In genomic region chr12:45518516-45519235, GRCh38 we compare ENCODE assay signal across 8 cellular contexts.
DNase-seq lines count a peak whose midpoint lies in the region; ATAC-seq lines count a peak whose summit lies in the region.

No MANE protein-coding gene starts in this region.

- H3K27me3 ChIP-seq in mesenchymal stem cell (ENCODE audit: control insufficient read depth in 1 of 2, insufficient read depth in 1 of 2, low read length in 2 of 2): no peaks in the 10 kb centered on the region

- peaks cover 1% of the 10 kb centered on the region for H3K4me1 ChIP-seq in mesenchymal stem cell (ENCODE audit: control insufficient read depth, insufficient read depth, low read depth, low read length)

- no peak overlapping the region for H2BK12ac ChIP-seq in mesenchymal stem cell (ENCODE audit: low read length in 2 of 2)

- H3K4me3 ChIP-seq in mesenchymal stem cell (ENCODE audit: insufficient read depth in 1 of 2, low read depth in 1 of 2, low read length in 2 of 2): no peak overlapping the region

- ATAC-seq in GM19463 (IDR thresholded peaks at IDR 0.05; ENCODE audit: unreplicated experiment) (peak; percentile 42), HG03045 (IDR thresholded peaks at IDR 0.05; ENCODE audit: unreplicated experiment) (no peak)

- H2AFZ ChIP-seq in mesenchymal stem cell (ENCODE audit: low read depth, low read length): no peak overlapping the region

- no peaks in the 10 kb centered on the region for H3K9me3 ChIP-seq in mesenchymal stem cell (ENCODE audit: control insufficient read depth, low read length)

- no peak overlapping the region for H4K91ac ChIP-seq in mesenchymal stem cell (ENCODE audit: low read length)

- DNase-seq in T-helper 9 cell (peak; percentile 24), NCI-H128 (lab: John Stamatoyannopoulos, UW; ENCODE audit: unreplicated experiment) (no peak), mesenchymal stem cell (no peak), NCI-H1105 (lab: John Stamatoyannopoulos, UW) (no peak)
- DNase-seq in activated naive CD8-positive, alpha-beta T cell treated with anti-CD3 and anti-CD28 coated beads, Interleukin-2, amount 50 U/mL, for 16 hours (ENCODE audit: low read depth, low spot score): peak; percentile 10
- DNase-seq in stimulated activated CD8-positive, alpha-beta memory T cell treated with anti-CD3 and anti-CD28 coated beads, Interleukin-15, amount 100 ng/mL, for 4 hours (ENCODE audit: low read depth in 2 of 2): peak; percentile 13 to 31

- no peaks in the 10 kb centered on the region for H3K36me3 ChIP-seq in mesenchymal stem cell (ENCODE audit: control insufficient read depth in 1 of 2, insufficient read depth in 2 of 2, low read depth in 1 of 2, low read length in 2 of 2)

- H2AK5ac ChIP-seq in mesenchymal stem cell (ENCODE audit: low read length, severe bottlenecking): no peak overlapping the region

- no peak overlapping the region for H2BK15ac ChIP-seq in mesenchymal stem cell (ENCODE audit: low read depth, poor library complexity, severe bottlenecking)

- no peak overlapping the region for H3K9ac ChIP-seq in mesenchymal stem cell (ENCODE audit: low read length)

- H3K14ac ChIP-seq in mesenchymal stem cell (ENCODE audit: low read length in 2 of 2): no peak overlapping the region

- H3K79me1 ChIP-seq in mesenchymal stem cell (replicated peaks; ENCODE audit: low read length, poor library complexity, severe bottlenecking): no peaks in the 10 kb centered on the region

- no peak overlapping the region for H3K23ac ChIP-seq in mesenchymal stem cell (ENCODE audit: low read length in 2 of 2)

- H3K18ac ChIP-seq in mesenchymal stem cell (ENCODE audit: low read depth in 1 of 2, low read length in 2 of 2): no peak overlapping the region

- H2BK5ac ChIP-seq in mesenchymal stem cell (ENCODE audit: low read depth, low read length, poor library complexity, severe bottlenecking): no peak overlapping the region

- no peak overlapping the region for H4K8ac ChIP-seq in mesenchymal stem cell (ENCODE audit: low read length)

- no peak overlapping the region for H3K4ac ChIP-seq in mesenchymal stem cell (ENCODE audit: low read depth in 1 of 2, low read length in 2 of 2)

- no peak overlapping the region for H2BK120ac ChIP-seq in mesenchymal stem cell (ENCODE audit: low read depth, low read length)

- WGBS in mesenchymal stem cell: 81% methylated on average over 9 of the region's 9 CpGs

- H3K4me2 ChIP-seq in mesenchymal stem cell (ENCODE audit: low read length, poor library complexity, severe bottlenecking): no peak overlapping the region

- no peak overlapping the region for H3K27ac ChIP-seq in mesenchymal stem cell (ENCODE audit: low read length, poor library complexity, severe bottlenecking)

Comparison
In these comparisons a context has a peak if more than half of its experiments do, and no peak if none do; other contexts are left out.
1. DNase-seq: peak in T-helper 9 cell (single experiment), activated naive CD8-positive, alpha-beta T cell treated with anti-CD3 and anti-CD28 coated beads, Interleukin-2, amount 50 U/mL, for 16 hours (single experiment) and stimulated activated CD8-positive, alpha-beta memory T cell treated with anti-CD3 and anti-CD28 coated beads, Interleukin-15, amount 100 ng/mL, for 4 hours (2 of 2); none in NCI-H128 (single experiment), mesenchymal stem cell (single experiment) and NCI-H1105 (single experiment).